8 cellular contexts compared by ENCODE assay signal in the genomic region with DNA sequence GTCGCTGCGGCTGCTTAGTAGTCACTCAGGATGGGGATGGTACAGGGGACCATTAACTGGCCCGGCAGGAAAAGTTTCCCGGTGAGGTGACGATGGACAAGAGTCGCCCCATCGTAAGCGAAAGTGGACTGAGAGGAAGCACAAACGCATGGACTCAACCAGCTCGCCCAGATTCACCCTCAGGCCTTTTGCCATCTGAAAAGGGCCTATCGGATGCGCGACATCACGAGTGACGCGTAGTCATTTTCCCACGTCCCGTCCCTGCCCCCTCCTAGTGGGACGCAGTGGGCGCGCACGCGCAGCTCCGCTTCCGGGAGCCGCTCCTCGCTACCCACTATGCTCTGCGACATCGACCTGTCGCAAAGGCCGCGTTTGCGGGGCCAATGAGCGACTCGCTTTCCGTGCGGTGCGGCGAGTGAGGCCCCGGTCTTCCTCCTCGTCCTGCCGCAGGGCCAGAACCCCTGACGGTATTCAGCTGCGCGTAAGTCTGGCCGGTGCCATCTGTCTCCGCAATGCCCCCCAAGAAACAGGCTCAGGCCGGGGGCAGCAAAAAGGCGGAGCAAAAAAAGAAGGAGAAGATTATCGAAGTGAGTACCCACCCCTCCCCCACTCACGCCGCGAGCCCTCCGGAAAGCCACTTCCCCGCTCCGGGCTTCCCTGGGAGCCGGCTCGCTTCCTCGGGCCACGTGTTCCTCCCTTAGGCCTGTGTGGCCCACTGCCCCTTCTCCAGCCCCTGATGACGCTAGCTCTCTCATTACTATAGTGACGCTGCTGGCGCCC. TPM values are rescaled to one million over a fixed set of nuclear protein-coding genes. Genes with fewer than 3 reads are reported as not detected.
A peak's percentile ranks its signal among the peaks of the same experiment; 100 is the strongest.
DNase-seq lines count a peak whose midpoint lies in the region; ATAC-seq, FAIRE-seq and TF ChIP-seq lines count a peak whose summit lies in the region.

A gene (plus strand): TSS at position 390 of the 780 bp plus-strand sequence. CDS start 123 bp downstream, at position 513.

- H3K27me3 ChIP-seq in BE2C (no peaks in the 10 kb centered on the region), colonic mucosa (no peaks in the 10 kb centered on the region), layer of hippocampus (ENCODE audit: control insufficient read depth, insufficient read depth, low read length) (no peaks in the 10 kb centered on the region)

- H3K27ac ChIP-seq in colonic mucosa, result peak within 1 kb of the TSS; percentile 91
- peak within 1 kb of the TSS; percentile 90 for H3K27ac ChIP-seq in layer of hippocampus (ENCODE audit: low read depth, low read length)

- peak; percentile 99 for FAIRE-seq in GM19239 (lab: Jason Lieb, UNC)

- TF ChIP-seq CTCF in BE2C (IDR thresholded peaks at IDR 0.05; ENCODE audit: low read depth, low read length), result no peak
- TF ChIP-seq CTCF in colonic mucosa (IDR thresholded peaks at IDR 0.05), result no peak

- ATAC-seq in HG03457 (IDR thresholded peaks at IDR 0.05; ENCODE audit: unreplicated experiment), result peak; percentile 85

- H3K27ac Mint-ChIP-seq in activated CD4-positive, alpha-beta T cell treated with anti-CD3 and anti-CD28 coated beads, Interleukin-2, amount 10 ng/mL, durations not matched to agents 24 days and 14 days, result peak within 1 kb of the TSS; percentile 99

- intact Hi-C loops in activated CD4-positive, alpha-beta T cell treated with anti-CD3 and anti-CD28 coated beads, Interleukin-2, amount 10 ng/mL, durations not matched to agents 24 days and 14 days (cut with micrococcal nuclease), result loop anchor here (1.0 kb wide), 3 partner anchors 18 to 155 kb away; a partner anchor contains a TSS
- intact Hi-C loops in colonic mucosa (cut with DNase I), result no loop called here

- no peaks in the 10 kb centered on the region for H3K4me1 ChIP-seq in BE2C
- H3K4me1 ChIP-seq in colonic mucosa, result peaks cover 8% of the 10 kb centered on the region

- H3K4me3 ChIP-seq in BE2C (ENCODE audit: low read depth, low read length), result peak within 1 kb of the TSS; percentile 82
- H3K4me3 ChIP-seq in colonic mucosa, result peak within 1 kb of the TSS; percentile 78

- peak within 1 kb of the TSS; percentile 95 for H3K4me3 Mint-ChIP-seq in activated CD4-positive, alpha-beta T cell treated with anti-CD3 and anti-CD28 coated beads, Interleukin-2, amount 10 ng/mL, durations not matched to agents 24 days and 14 days

- H3K36me3 Mint-ChIP-seq in activated CD4-positive, alpha-beta T cell treated with anti-CD3 and anti-CD28 coated beads, Interleukin-2, amount 10 ng/mL, durations not matched to agents 24 days and 14 days (ENCODE audit: low read depth), result peaks cover 15% of the 10 kb centered on the region

- no peaks in the 10 kb centered on the region for H3K27me3 Mint-ChIP-seq in activated CD4-positive, alpha-beta T cell treated with anti-CD3 and anti-CD28 coated beads, Interleukin-2, amount 10 ng/mL, durations not matched to agents 24 days and 14 days

- DNase-seq in BE2C (peak; percentile 92), GM19239 (ENCODE audit: insufficient read length, low spot score) (peak; percentile 62), NCI-H526 treated with DMSO at 0.1 percent for 48 hours (lab: John Stamatoyannopoulos, UW) (peak; percentile 92), colonic mucosa (peak; percentile 96)
- peak; percentile 99 for DNase-seq in activated CD4-positive, alpha-beta T cell treated with anti-CD3 and anti-CD28 coated beads, Interleukin-2, amount 10 ng/mL, durations not matched to agents 24 days and 14 days
- peak; percentile 91 to 93 for DNase-seq in stimulated activated CD4-positive, alpha-beta T cell treated with anti-CD3 and anti-CD28 coated beads, Interleukin-1b, Interleukin-23, amount 100 ng/mL, for 4 hours (ENCODE audit: low read depth in 2 of 2)

- peaks cover 48% of the 10 kb centered on the region for H3K4me1 Mint-ChIP-seq in activated CD4-positive, alpha-beta T cell treated with anti-CD3 and anti-CD28 coated beads, Interleukin-2, amount 10 ng/mL, durations not matched to agents 24 days and 14 days

- peaks cover 2% of the 10 kb centered on the region for H3K9me3 Mint-ChIP-seq in activated CD4-positive, alpha-beta T cell treated with anti-CD3 and anti-CD28 coated beads, Interleukin-2, amount 10 ng/mL, durations not matched to agents 24 days and 14 days

- H3K9ac ChIP-seq in colonic mucosa (ENCODE audit: low read depth in 2 of 2, low read length in 2 of 2), result peak within 1 kb of the TSS; percentile 93 to 97

- no peaks in the 10 kb centered on the region for H3K9me3 ChIP-seq in BE2C
- H3K9me3 ChIP-seq in colonic mucosa, result no peaks in the 10 kb centered on the region

- H3K36me3 ChIP-seq in BE2C (no peaks in the 10 kb centered on the region), colonic mucosa (no peaks in the 10 kb centered on the region)

RNA-seq across cellular contexts. Expression of the gene that starts here (rescaled TPM):
- 52.2 TPM for polyA plus RNA-seq in BE2C (2012; ENCODE audit: insufficient read depth, insufficient read length, low read depth)
- total RNA-seq in activated CD4-positive, alpha-beta T cell treated with anti-CD3 and anti-CD28 coated beads, Interleukin-2, amount 10 ng/mL, durations not matched to agents 24 days and 14 days, result 103 and 106 TPM in 2 replicates
- total RNA-seq in colonic mucosa, result 10 to 100 TPM; 49.6 to 64.2 TPM

Comparison
In these comparisons a context has a peak if more than half of its experiments do, and no peak if none do; other contexts are left out.
1. Peak in every context shown above with its lines: DNase-seq, ATAC-seq, H3K4me3 ChIP-seq and H3K27ac ChIP-seq.